In the genomic region with DNA sequence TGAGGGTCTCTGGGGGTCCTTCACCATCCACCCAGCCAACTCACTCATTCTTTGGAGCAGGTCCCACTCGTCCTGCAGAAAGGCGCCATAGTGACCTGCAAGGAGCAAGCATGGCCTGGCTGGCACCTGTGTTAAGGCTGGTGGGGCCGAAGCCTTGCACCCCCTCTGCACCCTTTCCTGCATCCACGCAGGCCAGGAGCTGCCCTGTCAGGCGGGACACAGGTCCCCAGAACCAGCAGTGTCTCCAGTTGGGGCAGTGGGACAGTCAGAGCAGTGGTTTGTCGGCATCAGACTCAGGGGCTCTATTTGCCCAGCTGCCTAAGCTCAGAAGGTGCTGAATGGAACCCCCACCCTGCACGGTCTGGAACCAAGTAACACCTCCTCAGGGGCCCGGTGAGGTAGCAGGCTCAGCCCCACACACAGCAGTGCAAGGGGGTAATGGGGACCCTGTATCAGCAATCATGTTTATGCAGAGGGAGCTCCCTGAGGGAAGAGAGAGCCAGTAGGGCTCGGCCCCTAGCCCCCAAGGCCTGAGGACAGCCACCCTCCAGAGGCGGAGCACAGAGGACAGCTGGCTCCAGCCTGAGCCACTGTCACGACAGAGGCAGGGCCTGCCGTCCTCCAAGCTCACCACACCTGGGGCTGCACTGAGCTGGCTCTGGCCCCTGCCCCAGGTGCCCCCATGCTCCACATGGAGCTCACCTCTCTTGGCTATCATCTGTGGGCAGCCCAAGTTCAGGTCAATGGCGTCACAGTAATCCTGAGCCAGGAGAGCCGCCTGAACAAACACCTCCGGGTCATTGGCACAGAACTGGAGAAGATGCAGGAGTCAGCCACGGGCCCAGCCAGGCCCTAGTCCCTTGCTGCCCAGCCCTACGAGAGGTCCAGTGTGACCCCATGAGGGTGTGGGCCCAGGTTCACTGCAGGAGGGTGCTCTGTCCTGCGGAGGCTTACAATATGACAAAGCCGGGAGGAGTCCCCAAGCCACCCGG, we compare ENCODE assay signal across 11 cellular contexts. TPM values are rescaled to one million over a fixed set of nuclear protein-coding genes. Genes with fewer than 3 reads are reported as not detected.
A peak's percentile ranks its signal among the peaks of the same experiment; 100 is the strongest.
DNase-seq lines count a peak whose midpoint lies in the region; ATAC-seq and TF ChIP-seq lines count a peak whose summit lies in the region.
"Had no signal": no experiment of that assay in that cellular context is flagged by ENCODE, and none has a peak within 500 bp of the region (broad histone marks: within the 10 kb centered on the region; RNA-seq: fewer than 3 reads in every experiment).

No MANE protein-coding gene starts in this region.

- no peaks in the 10 kb centered on the region for H3K9me3 Mint-ChIP-seq in CD4-positive, alpha-beta memory T cell
- no peaks in the 10 kb centered on the region for H3K9me3 Mint-ChIP-seq in natural killer cell treated with Interleukin-12 subunit alpha and Interleukin-12 subunit beta and Interleukin-15 and Interleukin-18, amount 100 ng/mL, for 72 hours

- peak overlapping the region; percentile 49 to 74 (median 70) for H3K4me3 Mint-ChIP-seq in CD4-positive, alpha-beta memory T cell
- peak overlapping the region; percentile 51 for H3K4me3 Mint-ChIP-seq in natural killer cell treated with Interleukin-12 subunit alpha and Interleukin-12 subunit beta and Interleukin-15 and Interleukin-18, amount 100 ng/mL, for 72 hours

- no peak for ATAC-seq in natural killer cell treated with Interleukin-12 subunit alpha and Interleukin-12 subunit beta and Interleukin-15 and Interleukin-18, amount 100 ng/mL, for 72 hours
- ATAC-seq in upper lobe of right lung (no peak), HG03565 (IDR thresholded peaks at IDR 0.05; ENCODE audit: unreplicated experiment) (no peak)

- peaks cover 12% of the 10 kb centered on the region; the same call in 1 of the 2 replicates for H4K20me1 ChIP-seq in Karpas-422 (ENCODE audit: insufficient read depth, low read depth, low read length)

- POLR2A ChIA-PET in CD4-positive, alpha-beta memory T cell (lab: Charles Lee; ENCODE audit: partially characterized antibody), result interaction anchor here (3.5 to 3.9 kb wide), 2 partner anchors 26 to 43 kb away, joined by 18 to 21 read pairs; a partner anchor contains a TSS

- DNase-seq in CD4-positive, alpha-beta memory T cell, result peak in 1 of 5 donors; percentile 31
- DNase-seq in Karpas-422 (no peak), choroid plexus epithelial cell (ENCODE audit: low read depth) (no peak), upper lobe of right lung (no peak), kidney glomerular epithelial cell (lab: John Stamatoyannopoulos, UW) (no peak)
- no peak for DNase-seq in natural killer cell treated with Interleukin-12 subunit alpha and Interleukin-12 subunit beta and Interleukin-15 and Interleukin-18, amount 100 ng/mL, for 72 hours (ENCODE audit: low spot score)
- no peak for DNase-seq in effector CD4-positive, alpha-beta T cell
- DNase-seq: NCI-H226; stimulated activated CD4-positive, alpha-beta T cell treated with anti-CD3 and anti-CD28 coated beads, Interleukin-12 subunit alpha, Interleukin-12 subunit beta, amount 100 ng/mL, for 4 hours had no signal

- H3K27me3 ChIP-seq in CD4-positive, alpha-beta memory T cell (ENCODE audit: insufficient read depth, low read length), result no peaks in the 10 kb centered on the region
- no peaks in the 10 kb centered on the region for H3K27me3 ChIP-seq in Karpas-422 (ENCODE audit: low read length)
- no peaks in the 10 kb centered on the region for H3K27me3 ChIP-seq in upper lobe of right lung

- no peaks in the 10 kb centered on the region for H3K27me3 Mint-ChIP-seq in CD4-positive, alpha-beta memory T cell
- H3K27me3 Mint-ChIP-seq in natural killer cell treated with Interleukin-12 subunit alpha and Interleukin-12 subunit beta and Interleukin-15 and Interleukin-18, amount 100 ng/mL, for 72 hours, result no peaks in the 10 kb centered on the region

- H3K79me2 ChIP-seq in Karpas-422 (ENCODE audit: low read length), result peaks cover 29% of the 10 kb centered on the region

- H3K27ac Mint-ChIP-seq in CD4-positive, alpha-beta memory T cell, result peak overlapping the region in 6 of 7 donors; percentile 17 to 70 (median 65)
- no peak overlapping the region for H3K27ac Mint-ChIP-seq in natural killer cell treated with Interleukin-12 subunit alpha and Interleukin-12 subunit beta and Interleukin-15 and Interleukin-18, amount 100 ng/mL, for 72 hours

- peaks cover 14% of the 10 kb centered on the region for H3K36me3 ChIP-seq in CD4-positive, alpha-beta memory T cell (ENCODE audit: insufficient read depth, low read length)
- H3K36me3 ChIP-seq in Karpas-422 (ENCODE audit: insufficient read depth, low read length) (no peaks in the 10 kb centered on the region), upper lobe of right lung (peaks cover 34% of the 10 kb centered on the region)

- peak overlapping the region; percentile 94 for H3K4me2 ChIP-seq in Karpas-422 (ENCODE audit: low read depth, low read length, poor library complexity, severe bottlenecking)

- no peaks in the 10 kb centered on the region for H3K9me2 ChIP-seq in Karpas-422 (replicated peaks; ENCODE audit: insufficient read depth, low read length)

- CTCF ChIA-PET in CD4-positive, alpha-beta memory T cell (lab: Charles Lee; ENCODE audit: partially characterized antibody), result interaction anchor here (0.9 kb wide), 1 partner anchor 26 kb away, joined by 4 read pairs; a partner anchor contains a TSS

- H3K36me3 Mint-ChIP-seq in CD4-positive, alpha-beta memory T cell, result peaks cover 0 to 12% of the 10 kb centered on the region in 2 donors
- H3K36me3 Mint-ChIP-seq in natural killer cell treated with Interleukin-12 subunit alpha and Interleukin-12 subunit beta and Interleukin-15 and Interleukin-18, amount 100 ng/mL, for 72 hours, result no peaks in the 10 kb centered on the region

- H3K9me3 ChIP-seq in CD4-positive, alpha-beta memory T cell (ENCODE audit: control insufficient read depth in 1 of 2, low read length in 2 of 2), result no peaks in the 10 kb centered on the region
- H3K9me3 ChIP-seq in Karpas-422 (ENCODE audit: low read length) (no peaks in the 10 kb centered on the region), upper lobe of right lung (no peaks in the 10 kb centered on the region)
- H3K9me3 ChIP-seq: thoracic aorta had no signal

- no peak overlapping the region for H3K4me3 ChIP-seq in CD4-positive, alpha-beta memory T cell (ENCODE audit: low read length in 2 of 2)
- H3K4me3 ChIP-seq in Karpas-422 (ENCODE audit: low read length) (peak overlapping the region; percentile 90), choroid plexus epithelial cell (ENCODE audit: low read depth, low read length) (peak overlapping the region; percentile 76), upper lobe of right lung (no peak overlapping the region)

- peak overlapping the region; percentile 63 for H3K27ac ChIP-seq in CD4-positive, alpha-beta memory T cell (ENCODE audit: low read depth, low read length)
- no peak overlapping the region for H3K27ac ChIP-seq in Karpas-422 (ENCODE audit: low read length)
- no peak overlapping the region for H3K27ac ChIP-seq in upper lobe of right lung

- intact Hi-C loops in CD4-positive, alpha-beta memory T cell (cut with micrococcal nuclease), result loop anchor here (2.0 kb wide), 1 partner anchor 27 kb away; a partner anchor contains a TSS
- intact Hi-C loops in upper lobe of right lung (cut with DNase I), result no loop called here

- peak overlapping the region; percentile 99 for H3K9ac ChIP-seq in Karpas-422 (ENCODE audit: low read length)

- TF ChIP-seq CTCF in choroid plexus epithelial cell (conservative IDR thresholded peaks at IDR 0.05; ENCODE audit: low read depth, low read length) (no peak), upper lobe of right lung (IDR thresholded peaks at IDR 0.05) (no peak)

- peaks cover 0 to 23% (median 12%) of the 10 kb centered on the region in 4 donors for H3K4me1 Mint-ChIP-seq in CD4-positive, alpha-beta memory T cell
- H3K4me1 Mint-ChIP-seq in natural killer cell treated with Interleukin-12 subunit alpha and Interleukin-12 subunit beta and Interleukin-15 and Interleukin-18, amount 100 ng/mL, for 72 hours (ENCODE audit: low read depth in 2 of 2), result peaks cover 0 to 9% of the 10 kb centered on the region in 2 donors

- peaks cover 28% of the 10 kb centered on the region for H3K4me1 ChIP-seq in CD4-positive, alpha-beta memory T cell (ENCODE audit: insufficient read depth, low read length)
- H3K4me1 ChIP-seq in Karpas-422 (ENCODE audit: low read length) (peaks cover 28% of the 10 kb centered on the region), upper lobe of right lung (peaks cover 15% of the 10 kb centered on the region)

- H2AFZ ChIP-seq in Karpas-422 (ENCODE audit: low read length), result no peak overlapping the region

RNA-seq across cellular contexts. Expression of a gene that starts 1.9 kb away (rescaled TPM):
- total RNA-seq in CD4-positive, alpha-beta memory T cell, result 100 to 1,000 TPM; 139 to 141 TPM
- polyA plus RNA-seq in CD4-positive, alpha-beta memory T cell, result 100 to 1,000 TPM in 1 of 2 donors, 10 to 100 TPM in 1; 48.1 to 138 TPM
- total RNA-seq in Karpas-422 (2014; rRNA removed; shearing (Covaris generic); ENCODE audit: low replicate concordance), result 89.6 and 187 TPM in 2 replicates
- total RNA-seq in natural killer cell treated with Interleukin-12 subunit alpha and Interleukin-12 subunit beta and Interleukin-15 and Interleukin-18, amount 100 ng/mL, for 72 hours, result 100 to 1,000 TPM; 125 to 196 TPM
- 82.4 TPM for total RNA-seq in upper lobe of right lung

RNA-seq across cellular contexts. Expression of a gene that starts 12.0 kb away (rescaled TPM):
- total RNA-seq in CD4-positive, alpha-beta memory T cell, result 10 to 100 TPM; 85.1 to 89.0 TPM
- polyA plus RNA-seq in CD4-positive, alpha-beta memory T cell, result 100 to 1,000 TPM; 139 to 148 TPM
- total RNA-seq in Karpas-422 (2014; rRNA removed; shearing (Covaris generic); ENCODE audit: low replicate concordance), result 57.1 and 110 TPM in 2 replicates
- 100 to 1,000 TPM; 112 to 114 TPM for total RNA-seq in natural killer cell treated with Interleukin-12 subunit alpha and Interleukin-12 subunit beta and Interleukin-15 and Interleukin-18, amount 100 ng/mL, for 72 hours
- total RNA-seq in upper lobe of right lung, result 78.0 TPM

RNA-seq across cellular contexts. Expression of a gene that starts 12.1 kb away (rescaled TPM):
- 10 to 100 TPM; 37.6 to 44.0 TPM for total RNA-seq in CD4-positive, alpha-beta memory T cell
- polyA plus RNA-seq in CD4-positive, alpha-beta memory T cell, result 1 to 10 TPM; 6.2 to 8.2 TPM
- 16.5 and 26.8 TPM in 2 replicates for total RNA-seq in Karpas-422 (2014; rRNA removed; shearing (Covaris generic); ENCODE audit: low replicate concordance)
- 10 to 100 TPM; 18.2 to 23.1 TPM for total RNA-seq in natural killer cell treated with Interleukin-12 subunit alpha and Interleukin-12 subunit beta and Interleukin-15 and Interleukin-18, amount 100 ng/mL, for 72 hours
- total RNA-seq in upper lobe of right lung, result 38.5 TPM

RNA-seq across cellular contexts. Expression of a gene that starts 26.2 kb away (rescaled TPM):
- total RNA-seq in CD4-positive, alpha-beta memory T cell, result 10 to 100 TPM; 65.9 to 68.2 TPM
- 100 to 1,000 TPM; 118 to 164 TPM for polyA plus RNA-seq in CD4-positive, alpha-beta memory T cell
- total RNA-seq in Karpas-422 (2014; rRNA removed; shearing (Covaris generic); ENCODE audit: low replicate concordance), result 103 and 164 TPM in 2 replicates
- 100 to 1,000 TPM in 1 of 2 donors, 10 to 100 TPM in 1; 95.7 to 136 TPM for total RNA-seq in natural killer cell treated with Interleukin-12 subunit alpha and Interleukin-12 subunit beta and Interleukin-15 and Interleukin-18, amount 100 ng/mL, for 72 hours
- 143 TPM for total RNA-seq in upper lobe of right lung

RNA-seq across cellular contexts. Expression of a gene that starts 32.2 kb away (rescaled TPM):
- 1 to 10 TPM in 1 of 2 experiments, under 1 TPM in 1; 0.86 to 2.3 TPM for total RNA-seq in CD4-positive, alpha-beta memory T cell
- polyA plus RNA-seq in CD4-positive, alpha-beta memory T cell, result under 1 TPM in 1 of 2 donors, not detected in 1; 0.44 TPM
- 9.6 and 9.7 TPM in 2 replicates for total RNA-seq in Karpas-422 (2014; rRNA removed; shearing (Covaris generic); ENCODE audit: low replicate concordance)
- total RNA-seq in natural killer cell treated with Interleukin-12 subunit alpha and Interleukin-12 subunit beta and Interleukin-15 and Interleukin-18, amount 100 ng/mL, for 72 hours, result 1 to 10 TPM; 3.0 to 6.1 TPM
- total RNA-seq in upper lobe of right lung, result 3.4 TPM

Comparison
In these comparisons a context has a peak if more than half of its experiments do, and no peak if none do; other contexts are left out.
1. H3K4me3 ChIP-seq: peak in Karpas-422 (single experiment) and choroid plexus epithelial cell (single experiment); none in CD4-positive, alpha-beta memory T cell (0 of 2) and upper lobe of right lung (single experiment).
2. H3K27ac Mint-ChIP-seq: peak in CD4-positive, alpha-beta memory T cell (6 of 7); none in natural killer cell treated with Interleukin-12 subunit alpha and Interleukin-12 subunit beta and Interleukin-15 and Interleukin-18, amount 100 ng/mL, for 72 hours (0 of 2).